Comparison of ENCODE assay signal across 2 cellular contexts in the genomic region with DNA sequence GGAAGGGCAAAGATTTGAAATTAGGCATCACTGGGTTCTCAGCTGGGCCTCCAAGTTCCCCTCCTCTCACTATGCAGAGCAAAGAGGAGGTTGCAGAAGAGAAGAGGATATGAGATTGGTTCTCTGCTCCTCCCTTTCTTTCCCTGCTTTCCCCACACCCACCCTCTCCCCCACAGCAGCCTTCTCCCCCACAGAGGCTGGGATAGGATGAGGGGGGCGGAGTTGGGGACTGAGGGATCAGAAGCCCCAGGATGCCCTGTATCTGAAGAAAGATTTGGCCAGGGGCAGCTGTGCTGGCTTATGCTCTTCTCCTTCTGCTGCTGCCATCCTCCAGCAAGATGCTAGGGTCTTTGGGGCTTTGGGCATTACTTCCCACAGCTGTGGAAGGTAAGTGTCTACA.
TF ChIP-seq lines count a peak whose summit lies in the region.

A gene (plus strand): TSS at position 259 of the 400 bp plus-strand sequence. CDS start 80 bp downstream, at position 339.

TF ChIP-seq in HEK293, 187 proteins besides CTCF, POLR2A, EP300 and RAD21:
- TF ChIP-seq ZNF510 (tag by site-specific recombination; IDR thresholded peaks at IDR 0.05; ENCODE audit: insufficient replicate concordance), result no peak
- no peak for TF ChIP-seq ZNF571 (tag by site-specific recombination; IDR thresholded peaks at IDR 0.05)
- no peak for TF ChIP-seq ZNF677 (tag by site-specific recombination; IDR thresholded peaks at IDR 0.05)
- TF ChIP-seq ZNF658 (tag by site-specific recombination; IDR thresholded peaks at IDR 0.05), result no peak
- no peak for TF ChIP-seq SALL2 (tag by site-specific recombination; IDR thresholded peaks at IDR 0.05; ENCODE audit: borderline replicate concordance)
- TF ChIP-seq ZFHX2 (tag by site-specific recombination; conservative IDR thresholded peaks at IDR 0.05), result peak; percentile 37
- no peak for TF ChIP-seq ZNF214 (tag by site-specific recombination; IDR thresholded peaks at IDR 0.05; ENCODE audit: borderline replicate concordance)
- TF ChIP-seq ZBTB17 (tag by site-specific recombination; IDR thresholded peaks at IDR 0.05), result no peak
- TF ChIP-seq BCL11A (tag by site-specific recombination; IDR thresholded peaks at IDR 0.05; ENCODE audit: low read depth), result no peak
- TF ChIP-seq ZNF624 (tag by site-specific recombination; IDR thresholded peaks at IDR 0.05), result no peak
- TF ChIP-seq ZNF837 (tag by site-specific recombination; IDR thresholded peaks at IDR 0.05), result no peak
- TF ChIP-seq GLIS1 (tag by site-specific recombination; IDR thresholded peaks at IDR 0.05), result peak; percentile 56
- no peak for TF ChIP-seq ZNF544 (tag by site-specific recombination; IDR thresholded peaks at IDR 0.05)
- 0 out of 2 replicates have a peak, but pooled peaks have one; percentile 31 for TF ChIP-seq EGR2 (tag by site-specific recombination; IDR thresholded peaks at IDR 0.05; ENCODE audit: low read depth)
- TF ChIP-seq ZNF585B (tag by site-specific recombination; IDR thresholded peaks at IDR 0.05), result no peak
- TF ChIP-seq, protein P1, sequence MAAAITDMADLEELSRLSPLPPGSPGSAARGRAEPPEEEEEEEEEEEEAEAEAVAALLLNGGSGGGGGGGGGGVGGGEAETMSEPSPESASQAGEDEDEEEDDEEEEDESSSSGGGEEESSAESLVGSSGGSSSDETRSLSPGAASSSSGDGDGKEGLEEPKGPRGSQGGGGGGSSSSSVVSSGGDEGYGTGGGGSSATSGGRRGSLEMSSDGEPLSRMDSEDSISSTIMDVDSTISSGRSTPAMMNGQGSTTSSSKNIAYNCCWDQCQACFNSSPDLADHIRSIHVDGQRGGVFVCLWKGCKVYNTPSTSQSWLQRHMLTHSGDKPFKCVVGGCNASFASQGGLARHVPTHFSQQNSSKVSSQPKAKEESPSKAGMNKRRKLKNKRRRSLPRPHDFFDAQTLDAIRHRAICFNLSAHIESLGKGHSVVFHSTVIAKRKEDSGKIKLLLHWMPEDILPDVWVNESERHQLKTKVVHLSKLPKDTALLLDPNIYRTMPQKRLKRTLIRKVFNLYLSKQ (tag by site-specific recombination; IDR thresholded peaks at IDR 0.05; ENCODE audit: borderline replicate concordance), result no peak
- TF ChIP-seq, protein P2, sequence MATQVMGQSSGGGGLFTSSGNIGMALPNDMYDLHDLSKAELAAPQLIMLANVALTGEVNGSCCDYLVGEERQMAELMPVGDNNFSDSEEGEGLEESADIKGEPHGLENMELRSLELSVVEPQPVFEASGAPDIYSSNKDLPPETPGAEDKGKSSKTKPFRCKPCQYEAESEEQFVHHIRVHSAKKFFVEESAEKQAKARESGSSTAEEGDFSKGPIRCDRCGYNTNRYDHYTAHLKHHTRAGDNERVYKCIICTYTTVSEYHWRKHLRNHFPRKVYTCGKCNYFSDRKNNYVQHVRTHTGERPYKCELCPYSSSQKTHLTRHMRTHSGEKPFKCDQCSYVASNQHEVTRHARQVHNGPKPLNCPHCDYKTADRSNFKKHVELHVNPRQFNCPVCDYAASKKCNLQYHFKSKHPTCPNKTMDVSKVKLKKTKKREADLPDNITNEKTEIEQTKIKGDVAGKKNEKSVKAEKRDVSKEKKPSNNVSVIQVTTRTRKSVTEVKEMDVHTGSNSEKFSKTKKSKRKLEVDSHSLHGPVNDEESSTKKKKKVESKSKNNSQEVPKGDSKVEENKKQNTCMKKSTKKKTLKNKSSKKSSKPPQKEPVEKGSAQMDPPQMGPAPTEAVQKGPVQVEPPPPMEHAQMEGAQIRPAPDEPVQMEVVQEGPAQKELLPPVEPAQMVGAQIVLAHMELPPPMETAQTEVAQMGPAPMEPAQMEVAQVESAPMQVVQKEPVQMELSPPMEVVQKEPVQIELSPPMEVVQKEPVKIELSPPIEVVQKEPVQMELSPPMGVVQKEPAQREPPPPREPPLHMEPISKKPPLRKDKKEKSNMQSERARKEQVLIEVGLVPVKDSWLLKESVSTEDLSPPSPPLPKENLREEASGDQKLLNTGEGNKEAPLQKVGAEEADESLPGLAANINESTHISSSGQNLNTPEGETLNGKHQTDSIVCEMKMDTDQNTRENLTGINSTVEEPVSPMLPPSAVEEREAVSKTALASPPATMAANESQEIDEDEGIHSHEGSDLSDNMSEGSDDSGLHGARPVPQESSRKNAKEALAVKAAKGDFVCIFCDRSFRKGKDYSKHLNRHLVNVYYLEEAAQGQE (tag by site-specific recombination; IDR thresholded peaks at IDR 0.05), result no peak
- TF ChIP-seq, protein P3, sequence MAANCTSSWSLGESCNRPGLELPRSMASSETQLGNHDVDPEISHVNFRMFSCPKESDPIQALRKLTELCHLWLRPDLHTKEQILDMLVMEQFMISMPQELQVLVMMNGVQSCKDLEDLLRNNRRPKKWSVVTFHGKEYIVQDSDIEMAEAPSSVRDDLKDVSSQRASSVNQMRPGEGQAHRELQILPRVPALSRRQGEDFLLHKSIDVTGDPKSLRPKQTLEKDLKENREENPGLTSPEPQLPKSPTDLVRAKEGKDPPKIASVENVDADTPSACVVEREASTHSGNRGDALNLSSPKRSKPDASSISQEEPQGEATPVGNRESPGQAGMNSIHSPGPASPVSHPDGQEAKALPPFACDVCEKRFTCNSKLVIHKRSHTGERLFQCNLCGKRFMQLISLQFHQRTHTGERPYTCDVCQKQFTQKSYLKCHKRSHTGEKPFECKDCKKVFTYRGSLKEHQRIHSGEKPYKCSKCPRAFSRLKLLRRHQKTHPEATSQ (tag by site-specific recombination; IDR thresholded peaks at IDR 0.05), result no peak
- no peak for TF ChIP-seq ZNF433 (tag by site-specific recombination; IDR thresholded peaks at IDR 0.05; ENCODE audit: low read depth)
TF ChIP-seq in HEK293: peak in this region for 3.

TF ChIP-seq in K562, 482 proteins besides CTCF, POLR2A, EP300 and RAD21:
- no peak for TF ChIP-seq ZNF354B (CRISPR knock-in tag; IDR thresholded peaks at IDR 0.05)
- TF ChIP-seq ESRRA (IDR thresholded peaks at IDR 0.05; ENCODE audit: borderline replicate concordance, low read depth), result peak; percentile 25; the same call in 1 of the 2 replicates
- no peak for TF ChIP-seq U2AF1 (optimal IDR thresholded peaks at IDR 0.05; ENCODE audit: low read depth, low read length)
- TF ChIP-seq RCOR1 (IDR thresholded peaks at IDR 0.05; ENCODE audit: borderline replicate concordance in 1 of 2, low read depth in 2 of 2, low read length in 2 of 2), result no peak
- TF ChIP-seq SNRNP70 (optimal IDR thresholded peaks at IDR 0.05; ENCODE audit: low read depth, low read length), result no peak
- no peak for TF ChIP-seq NCOA2 (IDR thresholded peaks at IDR 0.05; ENCODE audit: partially characterized antibody in 2 of 2)
- TF ChIP-seq, protein P4, sequence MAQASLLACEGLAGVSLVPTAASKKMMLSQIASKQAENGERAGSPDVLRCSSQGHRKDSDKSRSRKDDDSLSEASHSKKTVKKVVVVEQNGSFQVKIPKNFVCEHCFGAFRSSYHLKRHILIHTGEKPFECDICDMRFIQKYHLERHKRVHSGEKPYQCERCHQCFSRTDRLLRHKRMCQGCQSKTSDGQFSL (CRISPR knock-in tag; IDR thresholded peaks at IDR 0.05), result no peak
- TF ChIP-seq, protein P4 (tag; IDR thresholded peaks at IDR 0.05), result 0 out of 4 replicates have a peak, but pooled peaks of 1 of the 2 experiments have one; percentile 3
- TF ChIP-seq SAFB2 (IDR thresholded peaks at IDR 0.05; ENCODE audit: borderline replicate concordance, low read depth, low read length, severe bottlenecking), result no peak
- peak; percentile 35; the same call in 1 of the 2 replicates for TF ChIP-seq EGR1 (conservative IDR thresholded peaks at IDR 0.05)
- TF ChIP-seq, protein P5, sequence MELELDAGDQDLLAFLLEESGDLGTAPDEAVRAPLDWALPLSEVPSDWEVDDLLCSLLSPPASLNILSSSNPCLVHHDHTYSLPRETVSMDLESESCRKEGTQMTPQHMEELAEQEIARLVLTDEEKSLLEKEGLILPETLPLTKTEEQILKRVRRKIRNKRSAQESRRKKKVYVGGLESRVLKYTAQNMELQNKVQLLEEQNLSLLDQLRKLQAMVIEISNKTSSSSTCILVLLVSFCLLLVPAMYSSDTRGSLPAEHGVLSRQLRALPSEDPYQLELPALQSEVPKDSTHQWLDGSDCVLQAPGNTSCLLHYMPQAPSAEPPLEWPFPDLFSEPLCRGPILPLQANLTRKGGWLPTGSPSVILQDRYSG (tag; conservative IDR thresholded peaks at IDR 0.05; ENCODE audit: low read depth), result no peak
- TF ChIP-seq BRCA1 (IDR thresholded peaks at IDR 0.05), result no peak
- TF ChIP-seq BRCA1 (CRISPR knock-in tag; IDR thresholded peaks at IDR 0.05), result no peak
